14 cellular contexts compared by ENCODE assay signal in the genomic region with DNA sequence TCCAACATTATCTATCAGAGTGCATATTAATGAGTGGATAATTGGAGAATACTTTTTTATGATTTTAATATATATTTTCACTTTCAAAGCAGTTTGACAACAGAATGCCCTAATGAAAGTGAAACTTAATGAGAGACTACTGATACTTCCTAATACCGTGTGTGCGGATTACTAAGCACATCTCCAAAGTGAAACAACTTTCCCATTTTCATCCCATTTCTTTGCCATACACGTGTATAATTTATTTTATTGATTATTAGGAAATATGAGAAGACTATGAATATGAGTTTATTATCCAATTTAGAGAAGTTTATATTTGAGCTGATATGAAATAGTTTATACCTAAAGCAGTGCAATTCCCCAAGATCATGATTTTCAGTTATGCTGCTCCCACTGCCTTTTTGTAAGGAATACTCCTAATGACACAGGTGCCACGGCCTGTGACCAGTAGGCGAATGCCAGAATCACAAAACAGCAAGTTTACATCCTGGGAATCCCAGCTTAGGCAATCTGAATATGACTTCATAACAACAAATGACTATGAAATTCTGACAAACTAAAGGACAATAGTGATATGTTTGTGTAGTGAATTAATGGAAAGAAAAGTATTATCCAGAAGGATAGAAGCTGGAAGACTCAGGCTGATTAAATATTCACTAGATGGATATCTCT.
DNase-seq lines count a peak whose midpoint lies in the region; ATAC-seq and TF ChIP-seq lines count a peak whose summit lies in the region.
"Had no signal": no experiment of that assay in that cellular context is flagged by ENCODE, and none has a peak within 500 bp of the region (broad histone marks: within the 10 kb centered on the region; RNA-seq: fewer than 3 reads in every experiment).

No MANE protein-coding gene starts in this region.

- H3K27ac ChIP-seq in SU-DHL-6 (ENCODE audit: low read depth, low read length) (no peak overlapping the region), smooth muscle cell (ENCODE audit: low read depth) (peak overlapping the region; percentile 86)
- H3K27ac ChIP-seq: A549 had no signal

- intact Hi-C loops in Right ventricle myocardium superior (cut with DNase I) = no loop called here

- H3K4me3 Mint-ChIP-seq in T-helper 1 cell treated with Interleukin-12 subunit alpha and Interleukin-12 subunit beta and Interleukin-4 antibody, amounts not matched to agents 30 μg/mL and 1 μg/mL, for 36 hours = peak overlapping the region; percentile 50
- H3K4me3 Mint-ChIP-seq: nephron had no signal

- H2AFZ ChIP-seq in SU-DHL-6 (ENCODE audit: low read depth, low read length, severe bottlenecking) (peak overlapping the region; percentile 57), smooth muscle cell (ENCODE audit: low read depth) (peak overlapping the region; percentile 63)

- H3K9me3 Mint-ChIP-seq in T-helper 1 cell treated with Interleukin-12 subunit alpha and Interleukin-12 subunit beta and Interleukin-4 antibody, amounts not matched to agents 30 μg/mL and 1 μg/mL, for 36 hours = peaks cover 10% of the 10 kb centered on the region
- H3K9me3 Mint-ChIP-seq: nephron had no signal

- H3K27me3 ChIP-seq in SU-DHL-6 (ENCODE audit: low read length) = no peaks in the 10 kb centered on the region
- H3K27me3 ChIP-seq in smooth muscle cell (ENCODE audit: low read depth) = no peaks in the 10 kb centered on the region

- H3K4me3 ChIP-seq in SU-DHL-6 (ENCODE audit: insufficient read depth, low read length, poor library complexity, severe bottlenecking) (no peak overlapping the region), smooth muscle cell (no peak overlapping the region)
- H3K4me3 ChIP-seq: A549 had no signal

- H3K4me1 Mint-ChIP-seq in T-helper 1 cell treated with Interleukin-12 subunit alpha and Interleukin-12 subunit beta and Interleukin-4 antibody, amounts not matched to agents 30 μg/mL and 1 μg/mL, for 36 hours (ENCODE audit: low read depth) = peaks cover 26% of the 10 kb centered on the region
- H3K4me1 Mint-ChIP-seq: nephron had no signal

- no peaks in the 10 kb centered on the region for H3K79me2 ChIP-seq in SU-DHL-6 (ENCODE audit: insufficient read depth, low read length)
- no peaks in the 10 kb centered on the region for H3K79me2 ChIP-seq in smooth muscle cell (ENCODE audit: low read depth)

- H3K27me3 Mint-ChIP-seq in T-helper 1 cell treated with Interleukin-12 subunit alpha and Interleukin-12 subunit beta and Interleukin-4 antibody, amounts not matched to agents 30 μg/mL and 1 μg/mL, for 36 hours (ENCODE audit: low read depth) = no peaks in the 10 kb centered on the region
- H3K27me3 Mint-ChIP-seq: T-cell had no signal

- DNase-seq in T-helper 1 cell (no peak), Right ventricle myocardium superior (no peak), smooth muscle cell (lab: John Stamatoyannopoulos, UW; ENCODE audit: unreplicated experiment) (no peak)
- no peak for DNase-seq in activated CD4-positive, alpha-beta T cell treated with anti-CD3 and anti-CD28 coated beads for 48 hours
- DNase-seq: activated naive CD4-positive, alpha-beta T cell treated with Interleukin-2 at 50 U/mL for 16 hours; NCI-H187; T-cell had no signal

- H3K4me2 ChIP-seq in SU-DHL-6 (ENCODE audit: low read depth, low read length, poor library complexity, severe bottlenecking) (peak overlapping the region; percentile 38), smooth muscle cell (peak overlapping the region; percentile 81)
- H3K4me2 ChIP-seq: A549 had no signal

- H3K36me3 Mint-ChIP-seq in T-helper 1 cell treated with Interleukin-12 subunit alpha and Interleukin-12 subunit beta and Interleukin-4 antibody, amounts not matched to agents 30 μg/mL and 1 μg/mL, for 36 hours (ENCODE audit: low read depth) = peaks cover 4% of the 10 kb centered on the region
- H3K36me3 Mint-ChIP-seq: T-cell had no signal

- no peak overlapping the region for H3K9ac ChIP-seq in SU-DHL-6 (ENCODE audit: low read length)
- peak overlapping the region; percentile 15 for H3K9ac ChIP-seq in smooth muscle cell (ENCODE audit: low read depth)

- no peaks in the 10 kb centered on the region for H3K9me3 ChIP-seq in SU-DHL-6 (ENCODE audit: insufficient read depth, low read length)
- H3K9me3 ChIP-seq in smooth muscle cell (replicated peaks; ENCODE audit: low read depth) = no peaks in the 10 kb centered on the region
- H3K9me3 ChIP-seq: A549 had no signal

- H4K20me1 ChIP-seq in SU-DHL-6 (ENCODE audit: low read depth, low read length) (no peaks in the 10 kb centered on the region), smooth muscle cell (ENCODE audit: low read depth) (no peaks in the 10 kb centered on the region)

- H3F3A ChIP-seq in SU-DHL-6 (ENCODE audit: insufficient read depth) (no peaks in the 10 kb centered on the region), smooth muscle cell (ENCODE audit: low read depth) (no peaks in the 10 kb centered on the region)

- 73% methylated on average over 5 of the region's 5 CpGs for WGBS in smooth muscle cell (ENCODE audit: low lambda C conversion rate)

- ATAC-seq in Right ventricle myocardium superior (ENCODE audit: poor library complexity) (peak; percentile 79), HG02623 (IDR thresholded peaks at IDR 0.05; ENCODE audit: unreplicated experiment) (no peak), HG02610 (IDR thresholded peaks at IDR 0.05; ENCODE audit: unreplicated experiment) (no peak)
- ATAC-seq: A549, esophagus mucosa, T-cell had no signal

- TF ChIP-seq CTCF in SU-DHL-6 (IDR thresholded peaks at IDR 0.05; ENCODE audit: insufficient read depth, low read length, poor library complexity, severe bottlenecking) (no peak), smooth muscle cell (IDR thresholded peaks at IDR 0.05; ENCODE audit: borderline replicate concordance, insufficient read depth, poor library complexity, severe bottlenecking) (no peak)

- no peaks in the 10 kb centered on the region for H3K4me1 ChIP-seq in smooth muscle cell (ENCODE audit: low read depth)
- H3K4me1 ChIP-seq: A549 had no signal

- peak overlapping the region; percentile 71 for H3K27ac Mint-ChIP-seq in T-helper 1 cell treated with Interleukin-12 subunit alpha and Interleukin-12 subunit beta and Interleukin-4 antibody, amounts not matched to agents 30 μg/mL and 1 μg/mL, for 36 hours
- H3K27ac Mint-ChIP-seq: nephron had no signal

- H3K36me3 ChIP-seq in SU-DHL-6 (ENCODE audit: low read length) (no peaks in the 10 kb centered on the region), smooth muscle cell (ENCODE audit: low read depth) (no peaks in the 10 kb centered on the region)

- no peaks in the 10 kb centered on the region for H3K9me2 ChIP-seq in SU-DHL-6 (replicated peaks; ENCODE audit: insufficient read depth, low read length)
